In genomic region chr7:32072397-32072796, GRCh38 we compare ENCODE assay signal across 13 cellular contexts. TPM values are rescaled to one million over a fixed set of nuclear protein-coding genes. Genes with fewer than 3 reads are reported as not detected.
DNase-seq lines count a peak whose midpoint lies in the region; ATAC-seq, FAIRE-seq and TF ChIP-seq lines count a peak whose summit lies in the region.
"Had no signal": no experiment of that assay in that cellular context is flagged by ENCODE, and none has a peak within 500 bp of the region (broad histone marks: within the 10 kb centered on the region; RNA-seq: fewer than 3 reads in every experiment).

No MANE protein-coding gene starts in this region.

- intact Hi-C loops in GM12878 (cut with micrococcal nuclease; ENCODE audit: unreplicated experiment): no loop called here

- H3K79me2 ChIP-seq in GM12878 (ENCODE audit: control insufficient read depth, insufficient read depth, low read length): no peaks in the 10 kb centered on the region
- no peaks in the 10 kb centered on the region for H3K79me2 ChIP-seq in hepatocyte
- H3K79me2 ChIP-seq: parathyroid adenoma had no signal

- no peak for TF ChIP-seq EP300 in GM12878 (IDR thresholded peaks at IDR 0.05; ENCODE audit: borderline replicate concordance in 1 of 2, control insufficient read depth in 1 of 2, low read depth in 2 of 2, low read length in 2 of 2)

- 0% methylated on average over 2 of the region's 2 CpGs for WGBS in GM12878 (ENCODE audit: insufficient coverage, insufficient replicate concordance, low lambda C conversion rate, missing lambda C conversion rate)
- WGBS in hepatocyte (ENCODE audit: low lambda C conversion rate, missing lambda C conversion rate): 80% methylated on average over 2 of the region's 2 CpGs

- no peak for DNase-seq in AG04449 (ENCODE audit: low read depth, low spot score)
- DNase-seq in GM12878 (ENCODE audit: low read depth, low spot score): no peak
- DNase-seq in NCI-H2029 treated with DMSO at 0.1 percent for 48 hours (lab: John Stamatoyannopoulos, UW): no peak
- no peak for DNase-seq in hepatocyte (ENCODE audit: low spot score)
- DNase-seq in medulla oblongata (ENCODE audit: extremely low spot score): no peak
- DNase-seq: effector CD8-positive, alpha-beta T cell had no signal

- no peak overlapping the region for H3K9ac ChIP-seq in GM12878 (ENCODE audit: control insufficient read depth, insufficient read depth, low read length)
- H3K9ac ChIP-seq: parathyroid adenoma had no signal

- H3K27ac ChIP-seq in GM12878 (ENCODE audit: control insufficient read depth, insufficient read depth): no peak overlapping the region
- H3K27ac ChIP-seq in layer of hippocampus (ENCODE audit: low read depth, low read length): peak overlapping the region; percentile 90
- H3K27ac ChIP-seq in hepatocyte: no peak overlapping the region
- H3K27ac ChIP-seq: parathyroid adenoma had no signal

- BruUV-seq in GM12878 (replicated peaks; lab: Mats Ljungman, UMichigan): no TSS peak

- SMC1A ChIA-PET in GM12878 (lab: Charles Lee; ENCODE audit: uncharacterized antibody, unreplicated experiment): no interaction called here

- H4K20me1 ChIP-seq in GM12878 (ENCODE audit: control insufficient read depth, insufficient read depth) (no peaks in the 10 kb centered on the region), hepatocyte (ENCODE audit: insufficient read depth, poor library complexity, severe bottlenecking) (no peaks in the 10 kb centered on the region)

- FAIRE-seq in GM12878 (lab: Jason Lieb, UNC): no peak

- no peak overlapping the region for H3K4me2 ChIP-seq in GM12878 (ENCODE audit: control insufficient read depth, insufficient read depth)
- no peak overlapping the region for H3K4me2 ChIP-seq in hepatocyte

- peak; percentile 49; the same call in 2 of the 3 replicates for ATAC-seq in GM12878
- ATAC-seq in HG02884 (IDR thresholded peaks at IDR 0.05; ENCODE audit: unreplicated experiment): no peak
- ATAC-seq: gastroesophageal sphincter had no signal

- H3K4me3 ChIP-seq in AG04449 (ENCODE audit: low read depth, low read length): peak overlapping the region; percentile 77
- H3K4me3 ChIP-seq in GM12878: no peak overlapping the region
- no peak overlapping the region for H3K4me3 ChIP-seq in hepatocyte

- CTCF ChIA-PET in AG04449 (lab: Yijun Ruan, JAX) (interaction anchor here (0.6 to 1.2 kb wide), 3 partner anchors 11 to 216 kb away, joined by 3 to 5 read pairs (median 3); no protein-coding TSS in a partner anchor), GM12878 (lab: Yijun Ruan, JAX) (interaction anchor here (2.3 kb wide), 1 partner anchor 10 kb away, joined by 7 read pairs; no protein-coding TSS in a partner anchor)

- H3K27me3 ChIP-seq in GM12878 (replicated peaks in 1 of 2; ENCODE audit: control insufficient read depth in 2 of 2, insufficient read depth in 2 of 2, low read length in 1 of 2) (peaks cover 3 to 4% of the 10 kb centered on the region in 2 experiments; a peak in 2 of 4 replicates), layer of hippocampus (ENCODE audit: control insufficient read depth, insufficient read depth, low read length) (no peaks in the 10 kb centered on the region), hepatocyte (peaks cover 84% of the 10 kb centered on the region)

- in situ Hi-C loops in GM12878 (cut with MboI): no loop called here

- TF ChIP-seq CTCF in AG04449 (IDR thresholded peaks at IDR 0.05; ENCODE audit: insufficient read depth, low read length, missing control alignments) (peak; percentile 16), GM12874 (IDR thresholded peaks at IDR 0.05; ENCODE audit: insufficient read depth, low read depth, low read length) (peak; percentile 13; the same call in 1 of the 2 replicates), GM12878 (IDR thresholded peaks at IDR 0.05 in 2 of 3, conservative IDR thresholded peaks at IDR 0.05 in 1 of 3; ENCODE audit: control insufficient read depth in 2 of 3, extremely low read depth in 1 of 3, insufficient read depth in 1 of 3, low read depth in 3 of 3, low read length in 3 of 3) (no peak), hepatocyte (IDR thresholded peaks at IDR 0.05; ENCODE audit: poor library complexity) (no peak)

- RAD21 ChIA-PET in GM12878 (lab: Charles Lee; ENCODE audit: unreplicated experiment): no interaction called here

- no peak for TF ChIP-seq RAD21 in GM12878 (IDR thresholded peaks at IDR 0.05; ENCODE audit: insufficient read depth, low read depth, low read length)

- H3K9me2 ChIP-seq in hepatocyte (replicated peaks; ENCODE audit: insufficient read depth): no peaks in the 10 kb centered on the region

- H2AFZ ChIP-seq in GM12878 (ENCODE audit: control insufficient read depth, low read depth, low read length): no peak overlapping the region
- H2AFZ ChIP-seq in hepatocyte: no peak overlapping the region
- H2AFZ ChIP-seq: GM23338, parathyroid adenoma had no signal

- POLR2A ChIA-PET in AG04449 (lab: Yijun Ruan, JAX) (interaction anchor here (1.0 kb wide), 1 partner anchor 21 kb away, joined by 3 read pairs; no protein-coding TSS in a partner anchor), GM12878 (lab: Charles Lee) (no interaction called here)

- H3K9me3 ChIP-seq in GM12878 (replicated peaks; ENCODE audit: control insufficient read depth, insufficient read depth, low read length) (no peaks in the 10 kb centered on the region), hepatocyte (ENCODE audit: low read depth) (no peaks in the 10 kb centered on the region)
- H3K9me3 ChIP-seq: gastroesophageal sphincter had no signal

- no peak for TF ChIP-seq POLR2A in GM12878 (IDR thresholded peaks at IDR 0.05; ENCODE audit: low read depth, low read length)

- H3K4me1 ChIP-seq in GM12878 (ENCODE audit: control insufficient read depth, insufficient read depth, low read length): no peaks in the 10 kb centered on the region
- no peaks in the 10 kb centered on the region for H3K4me1 ChIP-seq in hepatocyte (ENCODE audit: insufficient read depth)
- H3K4me1 ChIP-seq: parathyroid adenoma had no signal

- H3K36me3 ChIP-seq in GM12878 (ENCODE audit: control insufficient read depth in 2 of 2, insufficient read depth in 2 of 2, low read length in 1 of 2) (no peaks in the 10 kb centered on the region), hepatocyte (replicated peaks; ENCODE audit: insufficient read depth, low read depth) (no peaks in the 10 kb centered on the region)
- H3K36me3 ChIP-seq: gastroesophageal sphincter had no signal

TF ChIP-seq in GM12878, 131 proteins besides CTCF, POLR2A, EP300 and RAD21:
- TF ChIP-seq TARDBP (IDR thresholded peaks at IDR 0.05; ENCODE audit: borderline replicate concordance) (no peak), TCF3 (IDR thresholded peaks at IDR 0.05; ENCODE audit: borderline replicate concordance, insufficient read depth, low read depth, low read length) (no peak), IKZF2 (IDR thresholded peaks at IDR 0.05) (no peak)

RNA-seq across cellular contexts. Expression of gene PDE1C, which starts 2.2 kb away (rescaled TPM):
- 3.4 and 5.1 TPM in 2 replicates for total RNA-seq in GM12878 (2013; cell fraction: nucleolus; rRNA removed)
- total RNA-seq in GM12878 (2014; rRNA removed) (0.90 and 1.3 TPM in 2 replicates), GM12878 (2014; rRNA removed; fragmentation: Illumina TruSeq; extraction: Trizol) (0.76 and 0.78 TPM in 2 replicates), GM12878 (2021) (2.0 and 2.3 TPM in 2 replicates), hepatocyte (3.3 and 5.0 TPM in 2 replicates)
- polyA plus RNA-seq in GM12878 (2011; ENCODE audit: low read depth): 0.05 TPM
- polyA plus RNA-seq in GM12878 (2011; rRNA removed) (0.67 and 0.82 TPM in 2 replicates), GM12878 (2014; fragmentation: Illumina TruSeq; extraction: Trizol) (1.1 and 1.3 TPM in 2 replicates), GM12878 (2014; fragmentation: Nextera tagmentation; extraction: Ambion mirVana) (under 1 TPM; 0.46 to 0.47 TPM), GM12878 (2014; rRNA removed) (0.73 and 0.86 TPM in 2 replicates), GM12878 (2016; fragmentation: Nextera tagmentation; extraction: Ambion mirVana) (under 1 TPM; 0.29 to 0.46 TPM), hepatocyte (1.8 and 2.7 TPM in 2 replicates)
- polyA plus RNA-seq in GM12878 (2011; cell fraction: cytosol; rRNA removed): 0.45 and 0.69 TPM in 2 replicates
- polyA plus RNA-seq in GM12878 (2011; cell fraction: nucleus; rRNA removed): 1.1 TPM in 2 replicates
- polyA plus RNA-seq in GM12878 (2012): 0.11 and 0.25 TPM in 2 replicates
- polyA minus RNA-seq in GM12878 (2011; rRNA and poly(A)+ RNA removed): 3.6 and 4.5 TPM in 2 replicates
- polyA minus RNA-seq in GM12878 (2011; cell fraction: cytosol; rRNA and poly(A)+ RNA removed): 0.42 and 0.53 TPM in 2 replicates
- polyA minus RNA-seq in GM12878 (2011; cell fraction: nucleus; rRNA and poly(A)+ RNA removed): 2.8 and 5.4 TPM in 2 replicates
- total RNA-seq: activated CD8-positive, alpha-beta memory T cell treated with anti-CD3 and anti-CD28 coated beads for 36 hours had no signal
- polyA plus RNA-seq: GM23338 had no signal

Comparison
In these comparisons a context has a peak if more than half of its experiments do, and no peak if none do; other contexts are left out.
1. CTCF ChIP-seq: peak in AG04449 (single experiment) and GM12874 (single experiment); none in GM12878 (0 of 3) and hepatocyte (single experiment).